Comparison of ENCODE assay signal across 19 cellular contexts in the genomic region with DNA sequence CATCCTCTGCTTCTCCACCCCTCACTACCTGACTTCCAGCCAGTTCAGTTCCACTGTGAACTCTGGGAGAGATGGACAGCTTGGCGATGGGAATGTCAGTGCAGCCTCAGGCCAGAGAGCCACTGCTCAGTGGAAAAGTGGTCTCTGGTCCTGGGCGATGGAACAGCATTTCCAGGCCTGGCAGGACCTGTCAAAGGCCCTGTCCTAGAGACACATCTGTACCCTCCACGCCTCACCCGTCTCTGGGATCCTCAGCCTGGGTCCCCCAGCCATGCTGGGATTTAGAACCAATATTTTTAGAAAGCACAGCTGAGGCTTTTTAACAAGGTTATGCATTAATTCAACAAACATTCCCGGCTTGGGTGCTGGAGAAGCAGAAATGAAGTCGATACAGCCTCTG.
DNase-seq lines count a peak whose midpoint lies in the region; ATAC-seq and TF ChIP-seq lines count a peak whose summit lies in the region.
"Had no signal": no experiment of that assay in that cellular context is flagged by ENCODE, and none has a peak within 500 bp of the region (broad histone marks: within the 10 kb centered on the region; RNA-seq: fewer than 3 reads in every experiment).

No MANE protein-coding gene starts in this region.

- no peaks in the 10 kb centered on the region for H4K20me1 ChIP-seq in neural progenitor cell (ENCODE audit: low read depth)

- H3K27me3 Mint-ChIP-seq in chondrocyte (ENCODE audit: low read depth) (no peaks in the 10 kb centered on the region), neural progenitor cell (ENCODE audit: insufficient read depth, low read depth) (peaks cover 33% of the 10 kb centered on the region)
- H3K27me3 Mint-ChIP-seq: CD4-positive, CD25-positive, alpha-beta regulatory T cell had no signal

- no peaks in the 10 kb centered on the region for H3K9me3 Mint-ChIP-seq in chondrocyte (ENCODE audit: low read depth)
- H3K9me3 Mint-ChIP-seq in neural progenitor cell, result no peaks in the 10 kb centered on the region

- no peak overlapping the region for H3K27ac ChIP-seq in neural progenitor cell
- peak overlapping the region; percentile 97 for H3K27ac ChIP-seq in psoas muscle

- H3K4me3 Mint-ChIP-seq in chondrocyte (ENCODE audit: unreplicated experiment) (no peak overlapping the region), neural progenitor cell (no peak overlapping the region)
- H3K4me3 Mint-ChIP-seq: B cell; CD4-positive, CD25-positive, alpha-beta regulatory T cell; CD8-positive, alpha-beta memory T cell; IgD-negative memory B cell had no signal

- WGBS in psoas muscle, 3 donors, result 84 to 87% (median 84%) methylated on average over 6 of the region's 6 CpGs

- intact Hi-C loops in psoas muscle (cut with DNase I), result loop anchor here (5.0 kb wide), 2 partner anchors 161 to 166 kb away; partner anchors contain the start of gene MN1 (in 1 of the 2)

- H3K27ac Mint-ChIP-seq in chondrocyte (ENCODE audit: unreplicated experiment), result no peak overlapping the region
- peak overlapping the region; percentile 30 for H3K27ac Mint-ChIP-seq in neural progenitor cell
- H3K27ac Mint-ChIP-seq: B cell; CD8-positive, alpha-beta memory T cell; IgD-negative memory B cell had no signal

- H3K4me1 ChIP-seq in neural progenitor cell (peaks cover 39% of the 10 kb centered on the region), psoas muscle (peaks cover 45% of the 10 kb centered on the region)
- H3K4me1 ChIP-seq: HAP-1 had no signal

- H3K4me2 ChIP-seq in neural progenitor cell, result no peak overlapping the region

- H3K9me3 ChIP-seq in neural progenitor cell (ENCODE audit: low read depth), result no peaks in the 10 kb centered on the region
- no peaks in the 10 kb centered on the region for H3K9me3 ChIP-seq in psoas muscle
- H3K9me3 ChIP-seq: HAP-1 had no signal

- H3F3A ChIP-seq in neural progenitor cell (ENCODE audit: low read depth), result peaks cover 47% of the 10 kb centered on the region

- no peak overlapping the region for H2AFZ ChIP-seq in neural progenitor cell (replicated peaks)

- H3K4me3 ChIP-seq in neural progenitor cell (no peak overlapping the region), psoas muscle (no peak overlapping the region)
- H3K4me3 ChIP-seq: GM12878, HAP-1 had no signal

- no peak overlapping the region for H3K9ac ChIP-seq in neural progenitor cell

- no peak for ATAC-seq in psoas muscle
- no peak for ATAC-seq in GM19395 (IDR thresholded peaks at IDR 0.05; ENCODE audit: unreplicated experiment)
- no peak for ATAC-seq in GM18498 (IDR thresholded peaks at IDR 0.05; ENCODE audit: unreplicated experiment)
- ATAC-seq: GM12878, HepG2 had no signal

- DNase-seq in chondrocyte (ENCODE audit: low spot score), result peak; percentile 56
- no peak for DNase-seq in neural progenitor cell (ENCODE audit: low spot score)
- DNase-seq in psoas muscle, result no peak
- DNase-seq in ureter (ENCODE audit: low spot score), result no peak
- DNase-seq: C1 segment of cervical spinal cord; CD4-positive, CD25-positive, alpha-beta regulatory T cell; CD8-positive, alpha-beta memory T cell; COR-L47; DMS 273 treated with DMSO at 0.1 percent for 48 hours; DMS53; DND-41; EL had no signal

- no peaks in the 10 kb centered on the region for H3K27me3 ChIP-seq in neural progenitor cell
- H3K27me3 ChIP-seq in psoas muscle (ENCODE audit: insufficient read depth in 3 of 3, low read length in 2 of 3), result no peaks in the 10 kb centered on the region

- H3K36me3 ChIP-seq in neural progenitor cell (no peaks in the 10 kb centered on the region), psoas muscle (ENCODE audit: insufficient read depth in 1 of 2, low read depth in 1 of 2) (no peaks in the 10 kb centered on the region)
- H3K36me3 ChIP-seq: HAP-1 had no signal

- H3K36me3 Mint-ChIP-seq in chondrocyte (ENCODE audit: low read depth) (no peaks in the 10 kb centered on the region), neural progenitor cell (no peaks in the 10 kb centered on the region)
- H3K36me3 Mint-ChIP-seq: CD4-positive, CD25-positive, alpha-beta regulatory T cell; CD8-positive, alpha-beta memory T cell; IgD-negative memory B cell had no signal

- H3K79me2 ChIP-seq in neural progenitor cell (ENCODE audit: low read depth), result no peaks in the 10 kb centered on the region

- TF ChIP-seq CTCF in chondrocyte (IDR thresholded peaks at IDR 0.05), result no peak
- TF ChIP-seq CTCF in neural progenitor cell (IDR thresholded peaks at IDR 0.05), result no peak
- no peak for TF ChIP-seq CTCF in psoas muscle (IDR thresholded peaks at IDR 0.05)

- peaks cover 42% of the 10 kb centered on the region for H3K4me1 Mint-ChIP-seq in chondrocyte (ENCODE audit: low read depth)
- H3K4me1 Mint-ChIP-seq in neural progenitor cell, result peaks cover 57% of the 10 kb centered on the region
- H3K4me1 Mint-ChIP-seq: B cell; CD4-positive, CD25-positive, alpha-beta regulatory T cell; CD8-positive, alpha-beta memory T cell had no signal
